11 cellular contexts compared by ENCODE assay signal in genomic region chr19:39131255-39131755, GRCh38. TPM values are rescaled to one million over a fixed set of nuclear protein-coding genes. Genes with fewer than 3 reads are reported as not detected.
DNase-seq lines count a peak whose midpoint lies in the region; ATAC-seq and TF ChIP-seq lines count a peak whose summit lies in the region.
"Had no signal": no experiment of that assay in that cellular context is flagged by ENCODE, and none has a peak within 500 bp of the region (broad histone marks: within the 10 kb centered on the region; RNA-seq: fewer than 3 reads in every experiment).

No MANE protein-coding gene starts in this region.

- no peaks in the 10 kb centered on the region for H3K27me3 Mint-ChIP-seq in activated naive CD8-positive, alpha-beta T cell treated with anti-CD3 and anti-CD28 coated beads for 36 hours
- no peaks in the 10 kb centered on the region for H3K27me3 Mint-ChIP-seq in activated naive CD8-positive, alpha-beta T cell treated with anti-CD3 and anti-CD28 coated beads, Interleukin-2, amount 50 U/mL, for 24 hours
- H3K27me3 Mint-ChIP-seq in endothelial cell (ENCODE audit: unreplicated experiment) (peaks cover 11% of the 10 kb centered on the region), naive B cell (no peaks in the 10 kb centered on the region)
- no peaks in the 10 kb centered on the region for H3K27me3 Mint-ChIP-seq in naive thymus-derived CD8-positive, alpha-beta T cell

- peaks cover 32% of the 10 kb centered on the region for H3K4me1 Mint-ChIP-seq in activated naive CD8-positive, alpha-beta T cell treated with anti-CD3 and anti-CD28 coated beads for 36 hours
- H3K4me1 Mint-ChIP-seq in activated naive CD8-positive, alpha-beta T cell treated with anti-CD3 and anti-CD28 coated beads, Interleukin-2, amount 50 U/mL, for 24 hours, result peaks cover 33% of the 10 kb centered on the region
- H3K4me1 Mint-ChIP-seq in endothelial cell (ENCODE audit: unreplicated experiment), result peaks cover 40% of the 10 kb centered on the region
- H3K4me1 Mint-ChIP-seq in naive B cell, result peaks cover 56 to 66% (median 65%) of the 10 kb centered on the region in 3 donors
- peaks cover 29 to 70% (median 54%) of the 10 kb centered on the region in 4 donors for H3K4me1 Mint-ChIP-seq in naive thymus-derived CD8-positive, alpha-beta T cell

- TF ChIP-seq CTCF in endothelial cell (IDR thresholded peaks at IDR 0.05; ENCODE audit: unreplicated experiment), result no peak

- no peak for ATAC-seq in activated naive CD8-positive, alpha-beta T cell treated with anti-CD3 and anti-CD28 coated beads, Interleukin-2, amount 50 U/mL, for 24 hours
- ATAC-seq in naive B cell (ENCODE audit: low read depth in 2 of 2), result no peak
- ATAC-seq in naive thymus-derived CD8-positive, alpha-beta T cell, result no peak

- no peaks in the 10 kb centered on the region for H3K36me3 ChIP-seq in urinary bladder (ENCODE audit: insufficient read depth)

- no peaks in the 10 kb centered on the region for H3K36me3 Mint-ChIP-seq in activated naive CD8-positive, alpha-beta T cell treated with anti-CD3 and anti-CD28 coated beads for 36 hours
- no peaks in the 10 kb centered on the region for H3K36me3 Mint-ChIP-seq in activated naive CD8-positive, alpha-beta T cell treated with anti-CD3 and anti-CD28 coated beads, Interleukin-2, amount 50 U/mL, for 24 hours (ENCODE audit: low read depth)
- H3K36me3 Mint-ChIP-seq in endothelial cell (ENCODE audit: low read depth, unreplicated experiment) (no peaks in the 10 kb centered on the region), naive B cell (no peaks in the 10 kb centered on the region)
- peaks cover 0 to 11% (median 0%) of the 10 kb centered on the region in 3 donors for H3K36me3 Mint-ChIP-seq in naive thymus-derived CD8-positive, alpha-beta T cell

- 43% methylated on average over 18 of the region's 18 CpGs for WGBS in urinary bladder

- no peaks in the 10 kb centered on the region for H3K4me1 ChIP-seq in urinary bladder (ENCODE audit: insufficient read depth)

- POLR2A ChIA-PET in naive thymus-derived CD8-positive, alpha-beta T cell (lab: Charles Lee), result no interaction called here

- H3K4me3 ChIP-seq in urinary bladder (ENCODE audit: low read depth, low read length), result no peak overlapping the region

- H3K9me3 Mint-ChIP-seq in activated naive CD8-positive, alpha-beta T cell treated with anti-CD3 and anti-CD28 coated beads for 36 hours, result no peaks in the 10 kb centered on the region
- H3K9me3 Mint-ChIP-seq in activated naive CD8-positive, alpha-beta T cell treated with anti-CD3 and anti-CD28 coated beads, Interleukin-2, amount 50 U/mL, for 24 hours, result no peaks in the 10 kb centered on the region
- H3K9me3 Mint-ChIP-seq in endothelial cell (ENCODE audit: unreplicated experiment) (no peaks in the 10 kb centered on the region), naive B cell (no peaks in the 10 kb centered on the region)
- H3K9me3 Mint-ChIP-seq in naive thymus-derived CD8-positive, alpha-beta T cell, result no peaks in the 10 kb centered on the region

- no peak overlapping the region for H3K4me3 Mint-ChIP-seq in activated naive CD8-positive, alpha-beta T cell treated with anti-CD3 and anti-CD28 coated beads for 36 hours
- no peak overlapping the region for H3K4me3 Mint-ChIP-seq in activated naive CD8-positive, alpha-beta T cell treated with anti-CD3 and anti-CD28 coated beads, Interleukin-2, amount 50 U/mL, for 24 hours
- no peak overlapping the region for H3K4me3 Mint-ChIP-seq in endothelial cell (ENCODE audit: unreplicated experiment)
- H3K4me3 Mint-ChIP-seq in naive B cell, result peak overlapping the region in 4 of 8 donors; percentile 37 to 53 (median 42)
- H3K4me3 Mint-ChIP-seq in naive thymus-derived CD8-positive, alpha-beta T cell, result no peak overlapping the region

- H3K27ac Mint-ChIP-seq in activated naive CD8-positive, alpha-beta T cell treated with anti-CD3 and anti-CD28 coated beads for 36 hours, result peak overlapping the region; percentile 9
- no peak overlapping the region for H3K27ac Mint-ChIP-seq in activated naive CD8-positive, alpha-beta T cell treated with anti-CD3 and anti-CD28 coated beads, Interleukin-2, amount 50 U/mL, for 24 hours
- H3K27ac Mint-ChIP-seq in endothelial cell (ENCODE audit: unreplicated experiment) (peak overlapping the region; percentile 80), naive B cell (peak overlapping the region in 4 of 6 donors; percentile 39 to 87 (median 66))
- H3K27ac Mint-ChIP-seq in naive thymus-derived CD8-positive, alpha-beta T cell, result peak overlapping the region in 2 of 10 donors; percentile 15 to 76

- DNase-seq in activated naive CD8-positive, alpha-beta T cell treated with anti-CD3 and anti-CD28 coated beads for 36 hours, result no peak
- no peak for DNase-seq in activated naive CD8-positive, alpha-beta T cell treated with anti-CD3 and anti-CD28 coated beads, Interleukin-2, amount 50 U/mL, for 24 hours
- no peak for DNase-seq in endothelial cell (ENCODE audit: low spot score)
- DNase-seq in naive B cell, result no peak
- DNase-seq in stimulated activated CD4-positive, alpha-beta T cell treated with anti-CD3 and anti-CD28 coated beads, Interleukin-4, amount 100 ng/mL, for 1 hour, result no peak
- DNase-seq in cerebellum (ENCODE audit: low spot score), result no peak
- no peak for DNase-seq in naive thymus-derived CD8-positive, alpha-beta T cell
- DNase-seq: activated CD4-positive, alpha-beta T cell treated with anti-CD3 and anti-CD28 coated beads, Interleukin-2, amount 50 U/mL, for 4 hours; NCI-H2029 treated with DMSO at 0.1 percent for 48 hours had no signal

- H3K27ac ChIP-seq in urinary bladder (ENCODE audit: low read depth), result peak overlapping the region; percentile 64

RNA-seq across cellular contexts. Expression of gene PAK4, which starts 5.7 kb away (rescaled TPM):
- total RNA-seq in activated naive CD8-positive, alpha-beta T cell treated with anti-CD3 and anti-CD28 coated beads for 36 hours, result 10 to 100 TPM; 13.2 to 16.2 TPM
- total RNA-seq in endothelial cell (ENCODE audit: unreplicated experiment) (48.8 TPM), urinary bladder (7.8 TPM), cerebellum (4.5 TPM)
- polyA plus RNA-seq in naive B cell (ENCODE audit: low read depth in 6 of 6) (1 to 10 TPM in 5 of 6 donors, under 1 TPM in 1; 0.09 to 2.6 (median 1.7) TPM), urinary bladder (33.1 TPM)
- total RNA-seq in naive thymus-derived CD8-positive, alpha-beta T cell, result 10 to 100 TPM; 14.8 to 16.8 TPM
- 1 to 10 TPM; 1.3 to 1.4 (median 1.3) TPM for polyA plus RNA-seq in naive thymus-derived CD8-positive, alpha-beta T cell

RNA-seq across cellular contexts. Expression of gene ACP7, which starts 47.1 kb away (rescaled TPM):
- not detected for total RNA-seq in activated naive CD8-positive, alpha-beta T cell treated with anti-CD3 and anti-CD28 coated beads for 36 hours
- 0.46 TPM for total RNA-seq in endothelial cell (ENCODE audit: unreplicated experiment)
- polyA plus RNA-seq in naive B cell (ENCODE audit: low read depth in 6 of 6), result not detected
- 0.11 TPM for total RNA-seq in urinary bladder
- polyA plus RNA-seq in urinary bladder, result 0.05 TPM
- total RNA-seq in cerebellum, result not detected
- total RNA-seq in naive thymus-derived CD8-positive, alpha-beta T cell, result not detected
- not detected for polyA plus RNA-seq in naive thymus-derived CD8-positive, alpha-beta T cell
- total RNA-seq: mesenteric fat pad had no signal
